ENCODE assay signal across 9 cellular contexts in the genomic region with DNA sequence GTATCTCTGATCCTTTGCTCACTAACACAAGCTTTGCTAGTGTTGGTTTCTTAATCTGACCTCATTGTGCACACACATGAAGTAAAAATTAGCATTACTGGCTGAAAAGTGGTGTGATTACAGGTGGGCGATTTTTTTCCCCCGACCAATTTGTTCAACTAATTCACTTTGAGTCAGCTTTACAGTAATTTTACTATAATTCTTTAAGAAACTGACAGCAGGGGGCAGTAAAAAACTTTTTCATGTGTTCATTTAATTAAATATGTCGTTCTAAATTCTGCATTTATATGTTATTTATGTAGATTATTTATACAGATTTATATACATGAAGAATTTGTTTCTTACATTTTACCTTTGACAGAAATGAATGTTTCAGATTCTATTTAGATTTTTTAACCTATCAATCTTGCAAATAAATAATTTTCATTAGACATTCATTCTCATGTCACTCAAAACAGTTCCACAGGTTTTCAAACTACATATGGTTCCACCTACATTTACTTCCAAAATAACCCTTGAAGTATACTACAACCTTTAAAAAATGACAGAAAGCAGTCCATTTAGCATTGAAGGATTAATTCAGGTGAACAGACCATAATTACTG. TPM values are rescaled to one million over a fixed set of nuclear protein-coding genes. Genes with fewer than 3 reads are reported as not detected.
A peak's percentile ranks its signal among the peaks of the same experiment; 100 is the strongest.
DNase-seq lines count a peak whose midpoint lies in the region; ATAC-seq and TF ChIP-seq lines count a peak whose summit lies in the region.
"Had no signal": no experiment of that assay in that cellular context is flagged by ENCODE, and none has a peak within 500 bp of the region (broad histone marks: within the 10 kb centered on the region; RNA-seq: fewer than 3 reads in every experiment).

No MANE protein-coding gene starts in this region.

- H3K36me3 ChIP-seq in esophagus muscularis mucosa (no peaks in the 10 kb centered on the region), spleen (no peaks in the 10 kb centered on the region)

- no peak for TF ChIP-seq EP300 in esophagus muscularis mucosa (IDR thresholded peaks at IDR 0.05)

- H3K4me3 ChIP-seq in esophagus muscularis mucosa: no peak overlapping the region
- H3K4me3 ChIP-seq in spleen: no peak overlapping the region

- ATAC-seq in GM21423 (IDR thresholded peaks at IDR 0.05; ENCODE audit: unreplicated experiment): no peak
- no peak for ATAC-seq in GM21576 (IDR thresholded peaks at IDR 0.05; ENCODE audit: unreplicated experiment)
- ATAC-seq: naive thymus-derived CD8-positive, alpha-beta T cell had no signal

- WGBS in esophagus muscularis mucosa: 12% methylated on average over 3 of the region's 3 CpGs
- 16 to 33% (median 20%) methylated on average over 3 of the region's 3 CpGs for WGBS in spleen, 5 donors

- intact Hi-C loops in esophagus muscularis mucosa (cut with DNase I) (loop anchor here (10.0 kb wide), 2 partner anchors 430 to 490 kb away; no protein-coding TSS in a partner anchor), spleen (cut with DNase I; ENCODE audit: low total_unique reads) (no loop called here)

- H3K27me3 ChIP-seq in esophagus muscularis mucosa (no peaks in the 10 kb centered on the region), spleen (replicated peaks in 1 of 7) (no peaks in the 10 kb centered on the region)

- no peak for TF ChIP-seq POLR2A in esophagus muscularis mucosa (IDR thresholded peaks at IDR 0.05; ENCODE audit: low read depth)
- no peak for TF ChIP-seq POLR2A in spleen (IDR thresholded peaks at IDR 0.05)

- H3K4me1 ChIP-seq in esophagus muscularis mucosa: peaks cover 0 to 6% (median 3%) of the 10 kb centered on the region in 4 donors
- H3K4me1 ChIP-seq in spleen: peaks cover 0 to 13% (median 4%) of the 10 kb centered on the region in 6 donors

- TF ChIP-seq CTCF in esophagus muscularis mucosa (IDR thresholded peaks at IDR 0.05) (peak; percentile 36 to 49 (median 47)), spleen (IDR thresholded peaks at IDR 0.05 in 8 of 11, conservative IDR thresholded peaks at IDR 0.05 in 3 of 11) (peak in 6 of 11 experiments; percentile 20 to 52 (median 45))

- H3K9me3 ChIP-seq in esophagus muscularis mucosa (no peaks in the 10 kb centered on the region), spleen (no peaks in the 10 kb centered on the region)

- DNase-seq in NCI-H510A treated with DMSO at 0.1 percent for 48 hours (lab: John Stamatoyannopoulos, UW) (peak; percentile 13), NCI-H510A (lab: John Stamatoyannopoulos, UW) (no peak), NCI-H748 treated with DMSO at 0.1 percent for 48 hours (lab: John Stamatoyannopoulos, UW) (peak; percentile 3), esophagus muscularis mucosa (ENCODE audit: extremely low spot score) (no peak), spleen (no peak)
- DNase-seq in activated CD4-positive, alpha-beta T cell treated with anti-CD3 and anti-CD28 coated beads, Interleukin-2, amount 50 U/mL, for 1 hour: no peak

- no peak overlapping the region for H3K27ac ChIP-seq in esophagus muscularis mucosa (replicated peaks in 1 of 4)
- H3K27ac ChIP-seq in spleen: no peak overlapping the region

RNA-seq across cellular contexts. Expression of a gene that starts 17.5 kb away (rescaled TPM):
- 1,000 to 10,000 TPM; 1,903 to 3,507 (median 2,130) TPM for total RNA-seq in esophagus muscularis mucosa
- 100 to 1,000 TPM in 6 of 7 donors, 10 to 100 TPM in 1; 83.5 to 228 (median 183) TPM for total RNA-seq in spleen
- polyA plus RNA-seq in spleen: 10 to 100 TPM; 24.3 to 53.1 (median 35.8) TPM

RNA-seq across cellular contexts. Expression of a gene that starts 34.1 kb away (rescaled TPM):
- total RNA-seq in esophagus muscularis mucosa: 10 to 100 TPM in 1 of 4 donors, 1 to 10 TPM in 3; 6.5 to 11.1 (median 9.1) TPM
- total RNA-seq in spleen: 10 to 100 TPM; 35.4 to 82.2 (median 60.5) TPM
- 10 to 100 TPM in 2 of 3 donors, 1 to 10 TPM in 1; 9.3 to 19.1 (median 16.5) TPM for polyA plus RNA-seq in spleen

Comparison
In these comparisons a context has a peak if more than half of its experiments do, and no peak if none do; other contexts are left out.
1. DNase-seq: peak in NCI-H510A treated with DMSO at 0.1 percent for 48 hours (single experiment) and NCI-H748 treated with DMSO at 0.1 percent for 48 hours (single experiment); none in NCI-H510A (single experiment), esophagus muscularis mucosa (single experiment), spleen (single experiment) and activated CD4-positive, alpha-beta T cell treated with anti-CD3 and anti-CD28 coated beads, Interleukin-2, amount 50 U/mL, for 1 hour (single experiment).
2. RNA of a gene that starts 17.5 kb away (total RNA-seq): 1,903 to 3,507 TPM in esophagus muscularis mucosa; 83.5 to 228 TPM in spleen; every median in the first group is over 4 times any median in the second.